Comparison of ENCODE assay signal across 7 cellular contexts in the genomic region with DNA sequence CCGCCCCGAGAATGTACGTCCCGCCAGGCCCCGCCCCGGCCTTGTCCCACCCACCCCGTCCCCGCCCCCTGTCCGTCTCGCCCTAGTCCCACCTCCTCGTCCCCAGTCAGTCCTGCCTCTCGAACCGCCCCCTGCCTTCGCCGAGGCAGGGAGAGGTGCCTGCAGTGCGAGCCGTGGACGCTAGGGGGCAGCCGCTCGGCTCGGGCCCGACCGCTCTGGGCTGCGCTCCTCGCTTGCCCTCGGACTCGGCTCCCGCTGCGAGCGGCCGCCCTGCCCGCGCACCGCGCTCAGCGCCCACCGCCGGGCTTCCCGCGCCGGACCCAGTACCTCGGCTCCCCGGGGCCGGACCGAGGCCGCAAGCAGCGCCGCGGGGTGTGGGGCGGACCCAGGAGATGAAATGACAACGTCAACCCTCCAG. TPM values are rescaled to one million over a fixed set of nuclear protein-coding genes. Genes with fewer than 3 reads are reported as not detected.
DNase-seq lines count a peak whose midpoint lies in the region; ATAC-seq, FAIRE-seq and TF ChIP-seq lines count a peak whose summit lies in the region.

Gene VPS4A, plus strand, starts transcription at position 236 of the 418 bp plus-strand sequence. Its CDS starts 162 bp downstream, at position 398.

- peak within 1 kb of the TSS; percentile 90 for H2AFZ ChIP-seq in astrocyte (ENCODE audit: low read depth, low read length)

- H3K79me2 ChIP-seq in astrocyte (ENCODE audit: insufficient read depth, low read length), result peaks cover 48% of the 10 kb centered on the region

- H3K36me3 Mint-ChIP-seq in T-helper 2 cell treated with Interferon-gamma antibody and Interleukin-4, amounts not matched to agents 5 μg/mL and 100 μg/mL, for 36 hours (ENCODE audit: low read depth), result peaks cover 28% of the 10 kb centered on the region
- H3K36me3 Mint-ChIP-seq in astrocyte (ENCODE audit: low read depth, unreplicated experiment), result peaks cover 7% of the 10 kb centered on the region

- no peaks in the 10 kb centered on the region for H3K9me3 ChIP-seq in astrocyte (ENCODE audit: insufficient read depth, low read depth, low read length)

- peak within 1 kb of the TSS; percentile 93 for H3K9ac ChIP-seq in astrocyte (ENCODE audit: low read length)

- peak within 1 kb of the TSS; percentile 100 for H3K4me3 Mint-ChIP-seq in T-helper 2 cell treated with Interferon-gamma antibody and Interleukin-4, amounts not matched to agents 5 μg/mL and 100 μg/mL, for 36 hours
- peak within 1 kb of the TSS; percentile 98 for H3K4me3 Mint-ChIP-seq in astrocyte (ENCODE audit: unreplicated experiment)

- ATAC-seq in GM18505 (IDR thresholded peaks at IDR 0.05; ENCODE audit: unreplicated experiment) (peak; percentile 96), HG02973 (IDR thresholded peaks at IDR 0.05; ENCODE audit: unreplicated experiment) (peak; percentile 90)

- peaks cover 15% of the 10 kb centered on the region for H3K4me1 ChIP-seq in astrocyte (ENCODE audit: insufficient read depth, low read length)

- DNase-seq in NCI-H1930 (lab: John Stamatoyannopoulos, UW), result peak; percentile 84 to 85
- DNase-seq in T-helper 2 cell treated with Interferon-gamma antibody and Interleukin-4, amounts not matched to agents 5 μg/mL and 100 μg/mL, for 36 hours (ENCODE audit: low spot score), result peak; percentile 96
- peak; percentile 78 for DNase-seq in astrocyte (ENCODE audit: low read depth)
- DNase-seq in hepatic stellate cell (ENCODE audit: low spot score), result peak; percentile 96
- peak; percentile 97 for DNase-seq in retina

- peaks cover 6% of the 10 kb centered on the region for H3K36me3 ChIP-seq in astrocyte (ENCODE audit: insufficient read depth, low read length)

- FAIRE-seq in astrocyte (lab: Jason Lieb, UNC), result no peak

- peak within 1 kb of the TSS; percentile 97 for H3K27ac Mint-ChIP-seq in T-helper 2 cell treated with Interferon-gamma antibody and Interleukin-4, amounts not matched to agents 5 μg/mL and 100 μg/mL, for 36 hours
- peak within 1 kb of the TSS; percentile 95 for H3K27ac Mint-ChIP-seq in astrocyte (ENCODE audit: unreplicated experiment)

- H3K4me3 ChIP-seq in astrocyte (ENCODE audit: insufficient read depth, low read depth, low read length), result peak within 1 kb of the TSS; percentile 88

- H3K27me3 Mint-ChIP-seq in T-helper 2 cell treated with Interferon-gamma antibody and Interleukin-4, amounts not matched to agents 5 μg/mL and 100 μg/mL, for 36 hours (ENCODE audit: low read depth), result no peaks in the 10 kb centered on the region
- H3K27me3 Mint-ChIP-seq in astrocyte (ENCODE audit: low read depth, unreplicated experiment), result no peaks in the 10 kb centered on the region

- TF ChIP-seq POLR2A in GM18505 (IDR thresholded peaks at IDR 0.05; ENCODE audit: borderline replicate concordance, extremely low read depth, insufficient read depth, insufficient read length), result peak; percentile 89

- peak within 1 kb of the TSS; percentile 75 for H3K27ac ChIP-seq in astrocyte (ENCODE audit: low read depth, low read length)

- TF ChIP-seq CTCF in astrocyte (IDR thresholded peaks at IDR 0.05; ENCODE audit: insufficient read depth, low read depth, low read length), result peak; percentile 41

- peaks cover 35% of the 10 kb centered on the region for H4K20me1 ChIP-seq in astrocyte (ENCODE audit: insufficient read depth, low read length)

- no peaks in the 10 kb centered on the region for H3K27me3 ChIP-seq in astrocyte (ENCODE audit: insufficient read depth, low read length)

- H3K9me3 Mint-ChIP-seq in T-helper 2 cell treated with Interferon-gamma antibody and Interleukin-4, amounts not matched to agents 5 μg/mL and 100 μg/mL, for 36 hours, result no peaks in the 10 kb centered on the region
- H3K9me3 Mint-ChIP-seq in astrocyte (ENCODE audit: unreplicated experiment), result no peaks in the 10 kb centered on the region

- H3K4me1 Mint-ChIP-seq in T-helper 2 cell treated with Interferon-gamma antibody and Interleukin-4, amounts not matched to agents 5 μg/mL and 100 μg/mL, for 36 hours (ENCODE audit: low read depth), result peaks cover 18% of the 10 kb centered on the region
- H3K4me1 Mint-ChIP-seq in astrocyte (ENCODE audit: low read depth, unreplicated experiment), result no peaks in the 10 kb centered on the region

- H3K4me2 ChIP-seq in astrocyte (ENCODE audit: low read length), result peak within 1 kb of the TSS; percentile 99

RNA-seq across cellular contexts. Expression of gene VPS4A, which starts in this region (rescaled TPM):
- 27.9 and 28.9 TPM in 2 replicates for total RNA-seq in astrocyte

Comparison
In these comparisons a context has a peak if more than half of its experiments do, and no peak if none do; other contexts are left out.
1. Peak in every context shown above with its lines: DNase-seq, ATAC-seq, H3K4me3 ChIP-seq and H3K27ac ChIP-seq.